Comparison of ENCODE assay signal across 11 cellular contexts in the genomic region with DNA sequence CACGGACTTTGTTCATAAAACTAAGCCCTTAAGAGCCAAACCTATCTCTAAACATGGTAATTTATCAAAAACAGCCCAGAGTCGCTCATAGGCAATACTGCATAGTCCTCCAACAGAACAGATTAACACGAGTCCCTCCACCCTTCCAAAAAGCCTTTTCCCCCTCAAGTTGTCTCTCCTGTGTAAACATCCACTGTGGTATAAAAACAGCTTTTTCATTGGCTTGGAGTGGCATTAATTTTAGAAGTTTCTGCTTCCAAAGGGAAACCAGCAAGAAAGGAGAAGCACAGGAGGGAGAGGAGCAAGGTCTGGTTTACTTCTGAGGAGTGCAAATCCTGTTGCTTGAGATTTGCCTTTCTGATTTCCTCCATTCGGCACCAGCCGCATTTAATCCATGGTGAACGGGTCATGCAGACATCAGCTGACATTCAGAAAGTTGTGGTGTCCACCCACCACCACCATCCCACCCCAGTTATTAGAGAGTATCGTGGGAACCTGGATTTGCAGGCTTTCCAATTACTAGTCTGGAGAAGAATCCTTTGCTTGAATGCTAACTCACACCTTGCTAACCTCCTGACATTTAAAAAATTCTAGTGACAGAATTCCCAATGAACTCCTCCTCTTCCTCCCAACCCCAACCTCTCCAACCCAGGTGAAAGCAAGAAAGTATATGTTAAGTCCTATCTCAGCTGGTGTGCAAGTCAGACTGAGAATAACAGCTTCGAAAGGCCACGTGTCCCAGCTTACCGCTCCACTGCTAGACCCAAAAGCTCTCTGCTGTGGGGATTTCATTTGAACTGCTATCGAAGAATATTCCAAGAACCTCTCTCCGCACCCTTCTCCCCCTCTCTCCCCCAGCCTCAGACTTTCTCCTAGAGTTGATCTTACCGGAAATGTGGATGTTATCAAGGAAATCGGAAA. TPM values are rescaled to one million over a fixed set of nuclear protein-coding genes. Genes with fewer than 3 reads are reported as not detected.
A peak's percentile ranks its signal among the peaks of the same experiment; 100 is the strongest.
DNase-seq lines count a peak whose midpoint lies in the region; ATAC-seq and TF ChIP-seq lines count a peak whose summit lies in the region.
"Had no signal": no experiment of that assay in that cellular context is flagged by ENCODE, and none has a peak within 500 bp of the region (broad histone marks: within the 10 kb centered on the region; RNA-seq: fewer than 3 reads in every experiment).

No MANE protein-coding gene starts in this region.

- peaks cover 8% of the 10 kb centered on the region for H3K79me2 ChIP-seq in PC-3 (ENCODE audit: low read length)

- H3K27me3 ChIP-seq in PC-3 (ENCODE audit: low read length): no peaks in the 10 kb centered on the region

- TF ChIP-seq CTCF in glutamatergic neuron (IDR thresholded peaks at IDR 0.05; ENCODE audit: partially characterized antibody, unreplicated experiment) (no peak), PC-3 (conservative IDR thresholded peaks at IDR 0.05; ENCODE audit: low read depth, low read length) (no peak)

- no peak overlapping the region for H3K4me2 ChIP-seq in PC-3 (ENCODE audit: low read length)

- no peak overlapping the region for H3K27ac ChIP-seq in PC-3 (ENCODE audit: low read length)
- H3K27ac ChIP-seq: upper lobe of right lung had no signal

- H4K20me1 ChIP-seq in PC-3 (ENCODE audit: low read length): 0 out of 2 replicates have a peak, but pooled peaks cover 3% of the 10 kb centered on the region

- peak overlapping the region; percentile 71 for H3K4me3 Mint-ChIP-seq in glutamatergic neuron (ENCODE audit: unreplicated experiment)

- no TSS peak for BruUV-seq in PC-3 (replicated peaks; lab: Mats Ljungman, UMichigan)

- no peaks in the 10 kb centered on the region for H3K36me3 ChIP-seq in PC-3 (ENCODE audit: low read depth, low read length)
- H3K36me3 ChIP-seq: upper lobe of right lung had no signal

- H3K9ac ChIP-seq in PC-3 (ENCODE audit: low read length): no peak overlapping the region

- no peak overlapping the region for H3K4me3 ChIP-seq in PC-3 (ENCODE audit: low read length)
- H3K4me3 ChIP-seq: upper lobe of right lung had no signal

- DNase-seq in glutamatergic neuron: no peak
- no peak for DNase-seq in activated CD8-positive, alpha-beta memory T cell treated with anti-CD3 and anti-CD28 coated beads, Interleukin-2, amount 50 U/mL, for 48 hours
- no peak for DNase-seq in PC-3
- no peak for DNase-seq in SKM-1 (lab: John Stamatoyannopoulos, UW; ENCODE audit: unreplicated experiment)
- no peak for DNase-seq in KG1 (lab: John Stamatoyannopoulos, UW)
- DNase-seq: activated CD4-positive, alpha-beta T cell treated with anti-CD3 and anti-CD28 coated beads, Interleukin-2, amount 50 U/mL, for 48 hours; NCI-H1105; upper lobe of right lung had no signal

- H3F3A ChIP-seq in PC-3 (ENCODE audit: low read length, unreplicated experiment): peaks cover 5% of the 10 kb centered on the region

- no peak overlapping the region for H2AFZ ChIP-seq in PC-3 (ENCODE audit: low read length)

- CTCF ChIA-PET in PC-3 (lab: Charles Lee): no interaction called here

- H3K9me3 Mint-ChIP-seq in glutamatergic neuron (ENCODE audit: unreplicated experiment): peaks cover 5% of the 10 kb centered on the region

- peak overlapping the region; percentile 65 for H3K27ac Mint-ChIP-seq in glutamatergic neuron (ENCODE audit: unreplicated experiment)

- no peaks in the 10 kb centered on the region for H3K9me3 ChIP-seq in PC-3 (ENCODE audit: low read length)
- H3K9me3 ChIP-seq: upper lobe of right lung had no signal

- H3K4me1 ChIP-seq in PC-3 (ENCODE audit: insufficient read depth, low read length): peaks cover 31% of the 10 kb centered on the region

- POLR2A ChIA-PET in PC-3 (lab: Charles Lee; ENCODE audit: unreplicated experiment): no interaction called here

- peak; percentile 62 for ATAC-seq in GM18517 (IDR thresholded peaks at IDR 0.05; ENCODE audit: unreplicated experiment)
- ATAC-seq in GM21526 (IDR thresholded peaks at IDR 0.05; ENCODE audit: low FRiP score, unreplicated experiment): peak; percentile 73
- peak; percentile 70 for ATAC-seq in HG03108 (IDR thresholded peaks at IDR 0.05; ENCODE audit: unreplicated experiment)
- ATAC-seq in PC-3: no peak
- ATAC-seq: upper lobe of right lung had no signal

- peaks cover 5% of the 10 kb centered on the region for H3K27me3 Mint-ChIP-seq in glutamatergic neuron (ENCODE audit: unreplicated experiment)

- H3K9me2 ChIP-seq in PC-3 (replicated peaks; ENCODE audit: low read length): no peaks in the 10 kb centered on the region

- peaks cover 56% of the 10 kb centered on the region for H3K4me1 Mint-ChIP-seq in glutamatergic neuron (ENCODE audit: low read depth, unreplicated experiment)

- intact Hi-C loops in PC-3 (cut with micrococcal nuclease): no loop called here

- H3K36me3 Mint-ChIP-seq in glutamatergic neuron (ENCODE audit: unreplicated experiment): no peaks in the 10 kb centered on the region

RNA-seq across cellular contexts. Expression of gene BCL11A, which starts 17.8 kb away (rescaled TPM):
- total RNA-seq in glutamatergic neuron (ENCODE audit: unreplicated experiment): 29.1 TPM
- total RNA-seq in PC-3 (2014; rRNA removed): 3.1 and 4.6 TPM in 2 replicates
